Comparison of ENCODE assay signal across 8 cellular contexts in genomic region chr15:63502843-63503738, GRCh38. TPM values are rescaled to one million over a fixed set of nuclear protein-coding genes. Genes with fewer than 3 reads are reported as not detected.
DNase-seq lines count a peak whose midpoint lies in the region; ATAC-seq lines count a peak whose summit lies in the region.

No MANE protein-coding gene starts in this region.

- in situ Hi-C loops in KBM-7 (cut with MboI; ENCODE audit: low pct_unique_long_range_greater_than_20kb, low sequenced_read_pairs), result no loop called here

- ATAC-seq in GM21737 (IDR thresholded peaks at IDR 0.05; ENCODE audit: unreplicated experiment) (peak; percentile 44), left lobe of liver (peak; percentile 63)

- DNase-seq in DMS53 treated with DMSO at 0.1 percent for 48 hours (lab: John Stamatoyannopoulos, UW; ENCODE audit: unreplicated experiment) (peak; percentile 81), KBM-7 (peak; percentile 100), cerebellar cortex (ENCODE audit: low spot score) (peak; percentile 21), left lobe of liver (ENCODE audit: low spot score) (peak; percentile 94), NCI-H524 treated with DMSO at 0.1 percent for 48 hours (lab: John Stamatoyannopoulos, UW) (no peak)
- peak; percentile 35 for DNase-seq in activated CD4-positive, CD25-positive, alpha-beta regulatory T cell treated with anti-CD3 and anti-CD28 coated beads, Interleukin-2, amount 50 U/mL, for 16 hours (ENCODE audit: low read depth, low spot score)
- peak; percentile 73 for DNase-seq in stimulated activated CD4-positive, alpha-beta T cell treated with anti-CD3 and anti-CD28 coated beads, Interleukin-2, amount 100 ng/mL, for 4 hours (ENCODE audit: low read depth)

RNA-seq across cellular contexts. Expression of gene USP3, which starts 1.3 kb away (rescaled TPM):
- 22.0 TPM for total RNA-seq in left lobe of liver
